20 cellular contexts compared by ENCODE assay signal in genomic region chr18:50338676-50339075, GRCh38. TPM values are rescaled to one million over a fixed set of nuclear protein-coding genes. Genes with fewer than 3 reads are reported as not detected.
DNase-seq lines count a peak whose midpoint lies in the region; ATAC-seq, FAIRE-seq and TF ChIP-seq lines count a peak whose summit lies in the region.
"Had no signal": no experiment of that assay in that cellular context is flagged by ENCODE, and none has a peak within 500 bp of the region (broad histone marks: within the 10 kb centered on the region; RNA-seq: fewer than 3 reads in every experiment).

No MANE protein-coding gene starts in this region.

- POLR2A ChIA-PET in HepG2 (lab: Yijun Ruan, JAX) (no interaction called here), Caco-2 (lab: Charles Lee) (no interaction called here)

- TF ChIP-seq RAD21 in HepG2 (CRISPR knock-in tag; IDR thresholded peaks at IDR 0.05), result no peak

- no peaks in the 10 kb centered on the region for H3K79me1 ChIP-seq in mesenchymal stem cell (replicated peaks; ENCODE audit: low read length, poor library complexity, severe bottlenecking)
- no peaks in the 10 kb centered on the region for H3K79me1 ChIP-seq in neuronal stem cell (ENCODE audit: low read depth, low read length)

- CTCF ChIA-PET in HepG2 (lab: Yijun Ruan, JAX; ENCODE audit: low intra/inter-chr PET ratio, low total read pairs), result no interaction called here
- CTCF ChIA-PET in Caco-2 (lab: Charles Lee), result no interaction called here

- H3K9me3 ChIP-seq in HepG2 (ENCODE audit: low read length) (no peaks in the 10 kb centered on the region), right lobe of liver (no peaks in the 10 kb centered on the region), mesenchymal stem cell (ENCODE audit: control insufficient read depth, low read length) (no peaks in the 10 kb centered on the region), neuronal stem cell (replicated peaks in 1 of 2; ENCODE audit: control insufficient read depth in 2 of 2, insufficient read depth in 1 of 2, low read depth in 1 of 2, low read length in 2 of 2) (peaks cover 0 to 6% of the 10 kb centered on the region in 2 donors), Caco-2 (no peaks in the 10 kb centered on the region)
- H3K9me3 ChIP-seq: HAP-1 had no signal

- H3K27ac Mint-ChIP-seq in Caco-2 (ENCODE audit: unreplicated experiment), result no peak overlapping the region
- H3K27ac Mint-ChIP-seq: CD4-positive, alpha-beta memory T cell had no signal

- 33% methylated on average over 3 of the region's 3 CpGs for WGBS in HepG2 (ENCODE audit: low lambda C conversion rate)
- 37% methylated on average over 2 of the region's 3 CpGs for WGBS in right lobe of liver (ENCODE audit: insufficient coverage, low coverage, low lambda C conversion rate, missing lambda C conversion rate)
- 53% methylated on average over 2 of the region's 3 CpGs for WGBS in mesenchymal stem cell
- no CpG with 5 or more reads among the region's 3 CpGs for WGBS in neuronal stem cell (ENCODE audit: extremely low coverage in 2 of 2, insufficient read length in 2 of 2, insufficient replicate concordance in 1 of 2), 2 donors

- H3K4me1 Mint-ChIP-seq in Caco-2 (ENCODE audit: low read depth, unreplicated experiment), result no peaks in the 10 kb centered on the region
- H3K4me1 Mint-ChIP-seq: CD4-positive, alpha-beta memory T cell had no signal

- H3K27ac ChIP-seq in HepG2 (ENCODE audit: extremely low read length, insufficient read depth, low read length), result no peak overlapping the region
- H3K27ac ChIP-seq in right lobe of liver, result no peak overlapping the region
- no peak overlapping the region for H3K27ac ChIP-seq in mesenchymal stem cell (ENCODE audit: low read length, poor library complexity, severe bottlenecking)
- H3K27ac ChIP-seq in neuronal stem cell (replicated peaks; ENCODE audit: low read length), result no peak overlapping the region
- H3K27ac ChIP-seq: BLaER1, GM23248, HL-60 had no signal

- intact Hi-C loops in HepG2 (cut with micrococcal nuclease; ENCODE audit: unreplicated experiment) (no loop called here), right lobe of liver (cut with DNase I) (no loop called here), Caco-2 (cut with micrococcal nuclease; ENCODE audit: unreplicated experiment) (no loop called here)

- H3K4me3 Mint-ChIP-seq in Caco-2 (ENCODE audit: unreplicated experiment), result no peak overlapping the region
- H3K4me3 Mint-ChIP-seq: CD14-positive monocyte; CD4-positive, alpha-beta memory T cell had no signal

- H3K9me3 Mint-ChIP-seq in Caco-2 (ENCODE audit: unreplicated experiment), result no peaks in the 10 kb centered on the region
- H3K9me3 Mint-ChIP-seq: CD4-positive, alpha-beta memory T cell had no signal

- no peaks in the 10 kb centered on the region for H3K27me3 Mint-ChIP-seq in Caco-2 (ENCODE audit: insufficient read depth, unreplicated experiment)
- H3K27me3 Mint-ChIP-seq: CD4-positive, alpha-beta memory T cell had no signal

- H3K4me3 ChIP-seq in HepG2 (replicated peaks in 1 of 3; ENCODE audit: insufficient read depth in 1 of 3, low read depth in 2 of 3, low read length in 3 of 3) (no peak overlapping the region), right lobe of liver (no peak overlapping the region), mesenchymal stem cell (ENCODE audit: insufficient read depth in 1 of 2, low read depth in 1 of 2, low read length in 2 of 2) (no peak overlapping the region), neuronal stem cell (ENCODE audit: low read length in 2 of 2) (no peak overlapping the region), Caco-2 (ENCODE audit: low read depth, low read length) (no peak overlapping the region)
- H3K4me3 ChIP-seq: BLaER1, GM23248, HAP-1 had no signal

- H2BK12ac ChIP-seq in mesenchymal stem cell (ENCODE audit: low read length in 2 of 2), result no peak overlapping the region
- H2BK12ac ChIP-seq in neuronal stem cell (ENCODE audit: low read length), result no peak overlapping the region

- H3K4me1 ChIP-seq in HepG2 (ENCODE audit: insufficient read depth, low read length), result no peaks in the 10 kb centered on the region
- no peaks in the 10 kb centered on the region for H3K4me1 ChIP-seq in right lobe of liver
- H3K4me1 ChIP-seq in mesenchymal stem cell (ENCODE audit: control insufficient read depth, insufficient read depth, low read depth, low read length), result no peaks in the 10 kb centered on the region
- peaks cover 14 to 18% of the 10 kb centered on the region in 2 donors for H3K4me1 ChIP-seq in neuronal stem cell (ENCODE audit: control insufficient read depth in 2 of 2, insufficient read depth in 1 of 2, low read depth in 1 of 2, low read length in 2 of 2)
- H3K4me1 ChIP-seq in Caco-2, result no peaks in the 10 kb centered on the region

- no peaks in the 10 kb centered on the region for H3K79me2 ChIP-seq in HepG2 (ENCODE audit: insufficient read depth, low read length)

- ATAC-seq in HepG2 (peak; percentile 44; the same call in 1 of the 3 replicates), right lobe of liver (no peak)

- H2BK5ac ChIP-seq in mesenchymal stem cell (ENCODE audit: low read depth, low read length, poor library complexity, severe bottlenecking) (no peak overlapping the region), neuronal stem cell (ENCODE audit: low read length) (no peak overlapping the region)

- no peak overlapping the region for H4K8ac ChIP-seq in mesenchymal stem cell (ENCODE audit: low read length)
- no peak overlapping the region for H4K8ac ChIP-seq in neuronal stem cell (ENCODE audit: low read depth, low read length)

- no peaks in the 10 kb centered on the region for H3K36me3 Mint-ChIP-seq in Caco-2 (ENCODE audit: insufficient read depth, unreplicated experiment)
- H3K36me3 Mint-ChIP-seq: CD14-positive monocyte; CD4-positive, alpha-beta memory T cell had no signal

- no peak for FAIRE-seq in HepG2 (lab: Jason Lieb, UNC)
- FAIRE-seq: G401.6 had no signal

- H3K23ac ChIP-seq in mesenchymal stem cell (ENCODE audit: low read length in 2 of 2) (no peak overlapping the region), neuronal stem cell (ENCODE audit: low read depth, low read length, poor library complexity) (no peak overlapping the region)

- TF ChIP-seq EP300 in HepG2 (IDR thresholded peaks at IDR 0.05; ENCODE audit: low read depth in 2 of 2, low read length in 2 of 2), result no peak
- TF ChIP-seq EP300 in HepG2 (CRISPR knock-in tag; IDR thresholded peaks at IDR 0.05; ENCODE audit: borderline replicate concordance), result no peak

- H3K4ac ChIP-seq in mesenchymal stem cell (ENCODE audit: low read depth in 1 of 2, low read length in 2 of 2) (no peak overlapping the region), neuronal stem cell (ENCODE audit: low read length) (no peak overlapping the region)

- DNase-seq in HepG2 (ENCODE audit: low spot score), result no peak
- DNase-seq in right lobe of liver, result no peak
- no peak for DNase-seq in mesenchymal stem cell
- no peak for DNase-seq in neuronal stem cell (ENCODE audit: low spot score)
- DNase-seq in NCI-H2107 treated with DMSO at 0.1 percent for 48 hours (lab: John Stamatoyannopoulos, UW; ENCODE audit: unreplicated experiment), result no peak
- DNase-seq in Caco-2, result no peak
- DNase-seq in SKM-1 (lab: John Stamatoyannopoulos, UW; ENCODE audit: unreplicated experiment), result no peak
- DNase-seq: 8988T; Calu3; CD4-positive, alpha-beta memory T cell; DMS53; DND-41; EL; GM23248; IMR-90 had no signal

- H2BK15ac ChIP-seq in mesenchymal stem cell (ENCODE audit: low read depth, poor library complexity, severe bottlenecking) (no peak overlapping the region), neuronal stem cell (ENCODE audit: low read length) (no peak overlapping the region)

- H3K27me3 ChIP-seq in HepG2 (ENCODE audit: control insufficient read depth in 1 of 2, insufficient read depth in 2 of 2, low read length in 2 of 2) (0 out of 5 replicates have a peak, but pooled peaks cover 0 to under 1% of the 10 kb centered on the region in 2 experiments), right lobe of liver (no peaks in the 10 kb centered on the region), mesenchymal stem cell (ENCODE audit: control insufficient read depth in 1 of 2, insufficient read depth in 1 of 2, low read length in 2 of 2) (peaks cover 0 to 25% of the 10 kb centered on the region in 2 experiments), neuronal stem cell (ENCODE audit: control insufficient read depth in 3 of 3, insufficient read depth in 3 of 3, low read depth in 1 of 3, low read length in 3 of 3) (peaks cover 0 to 11% (median 0%) of the 10 kb centered on the region in 3 experiments), Caco-2 (replicated peaks; ENCODE audit: control insufficient read depth, insufficient read depth, low read length) (no peaks in the 10 kb centered on the region)

- H3K4me2 ChIP-seq in HepG2 (ENCODE audit: low read depth, low read length) (no peak overlapping the region), mesenchymal stem cell (ENCODE audit: low read length, poor library complexity, severe bottlenecking) (peak overlapping the region; percentile 1), neuronal stem cell (ENCODE audit: insufficient read depth, low read length, poor library complexity, severe bottlenecking) (no peak overlapping the region)
- H3K4me2 ChIP-seq: BLaER1 had no signal

- TF ChIP-seq POLR2A in HepG2 (IDR thresholded peaks at IDR 0.05; ENCODE audit: insufficient read depth in 1 of 2, low read depth in 2 of 2, low read length in 2 of 2) (no peak), right lobe of liver (IDR thresholded peaks at IDR 0.05) (no peak)

- in situ Hi-C loops in HepG2 (cut with HindIII; ENCODE audit: extremely low pct_ligation_motif_present, low pct_unique_long_range_greater_than_20kb), result no loop called here

- H2AK5ac ChIP-seq in mesenchymal stem cell (ENCODE audit: low read length, severe bottlenecking) (no peak overlapping the region), neuronal stem cell (ENCODE audit: low read depth, low read length) (no peak overlapping the region)

- H4K20me1 ChIP-seq in HepG2 (ENCODE audit: insufficient read depth, low read length), result no peaks in the 10 kb centered on the region
- H4K20me1 ChIP-seq: BLaER1 had no signal

- H3K36me3 ChIP-seq in HepG2 (replicated peaks in 1 of 2; ENCODE audit: control insufficient read depth in 1 of 2, insufficient read depth in 2 of 2, low read length in 2 of 2) (no peaks in the 10 kb centered on the region), right lobe of liver (no peaks in the 10 kb centered on the region), mesenchymal stem cell (ENCODE audit: control insufficient read depth in 1 of 2, insufficient read depth in 2 of 2, low read depth in 1 of 2, low read length in 2 of 2) (no peaks in the 10 kb centered on the region), neuronal stem cell (replicated peaks in 1 of 2; ENCODE audit: control insufficient read depth in 2 of 2, insufficient read depth in 2 of 2, low read length in 2 of 2) (no peaks in the 10 kb centered on the region), Caco-2 (ENCODE audit: control insufficient read depth, insufficient read depth, low read length) (no peaks in the 10 kb centered on the region)
- H3K36me3 ChIP-seq: BLaER1, HAP-1 had no signal

- H3K9ac ChIP-seq in HepG2 (ENCODE audit: insufficient read depth, low read depth, low read length) (no peak overlapping the region), mesenchymal stem cell (ENCODE audit: low read length) (no peak overlapping the region), neuronal stem cell (ENCODE audit: low read depth, low read length, poor library complexity) (no peak overlapping the region)
- H3K9ac ChIP-seq: BLaER1, GM23248 had no signal

- BruUV-seq in HepG2 (replicated peaks; lab: Mats Ljungman, UMichigan) (no TSS peak), Caco-2 (replicated peaks; lab: Mats Ljungman, UMichigan) (no TSS peak)

- H3K18ac ChIP-seq in mesenchymal stem cell (ENCODE audit: low read depth in 1 of 2, low read length in 2 of 2) (no peak overlapping the region), neuronal stem cell (ENCODE audit: low read length) (no peak overlapping the region)

- H3K14ac ChIP-seq in mesenchymal stem cell (ENCODE audit: low read length in 2 of 2), result no peak overlapping the region
- no peak overlapping the region for H3K14ac ChIP-seq in neuronal stem cell (ENCODE audit: low read length)

- no peak overlapping the region for H2AFZ ChIP-seq in HepG2 (ENCODE audit: low read length)
- H2AFZ ChIP-seq in mesenchymal stem cell (ENCODE audit: low read depth, low read length), result no peak overlapping the region
- peak overlapping the region; percentile 54 for H2AFZ ChIP-seq in neuronal stem cell (ENCODE audit: low read length)
- H2AFZ ChIP-seq: GM23248 had no signal

- H4K91ac ChIP-seq in mesenchymal stem cell (ENCODE audit: low read length), result no peak overlapping the region
- no peak overlapping the region for H4K91ac ChIP-seq in neuronal stem cell (ENCODE audit: low read depth, low read length, poor library complexity)

- no peak for TF ChIP-seq CTCF in HepG2 (CRISPR knock-in tag; IDR thresholded peaks at IDR 0.05)
- TF ChIP-seq CTCF in right lobe of liver (IDR thresholded peaks at IDR 0.05), result no peak
- no peak for TF ChIP-seq CTCF in Caco-2 (IDR thresholded peaks at IDR 0.05; ENCODE audit: insufficient read depth in 1 of 2, low read depth in 1 of 2, low read length in 1 of 2, severe bottlenecking in 1 of 2, unreplicated experiment in 1 of 2)

- H2BK120ac ChIP-seq in mesenchymal stem cell (ENCODE audit: low read depth, low read length) (no peak overlapping the region), neuronal stem cell (ENCODE audit: low read depth, low read length) (no peak overlapping the region)

RNA-seq across cellular contexts. Expression of gene SKA1, which starts 36.2 kb away (rescaled TPM):
- total RNA-seq in HepG2 (2016; rRNA removed; fragmentation: Illumina TruSeq; extraction: Trizol) (21.3 and 28.3 TPM in 2 replicates), right lobe of liver (1 to 10 TPM in 2 of 6 experiments, under 1 TPM in 3, not detected in 1; 0.15 to 1.5 (median 0.75) TPM), Caco-2 (2022) (31.3 and 32.4 TPM in 2 replicates)
- total RNA-seq in HepG2 (2016; cell fraction: cytosol; rRNA removed; fragmentation: Illumina TruSeq; extraction: Trizol; ENCODE audit: low read depth), result 6.7 and 10.0 TPM in 2 replicates
- 20.6 and 27.1 TPM in 2 replicates for total RNA-seq in HepG2 (2016; cell fraction: insoluble cytoplasmic fraction; rRNA removed; fragmentation: Illumina TruSeq; extraction: Trizol)
- total RNA-seq in HepG2 (2016; cell fraction: membrane; rRNA removed; fragmentation: Illumina TruSeq; extraction: Trizol), result 22.9 and 24.8 TPM in 2 replicates
- 7.1 and 8.3 TPM in 2 replicates for total RNA-seq in HepG2 (2016; cell fraction: nucleus; rRNA removed; fragmentation: Illumina TruSeq; extraction: Trizol)
- polyA plus RNA-seq in HepG2 (2011; rRNA removed), result 3.8 and 5.3 TPM in 2 replicates
- polyA plus RNA-seq in HepG2 (2011; cell fraction: cytosol; rRNA removed), result 2.9 and 3.6 TPM in 2 replicates
- polyA plus RNA-seq in HepG2 (2011; cell fraction: nucleus; rRNA removed), result 1.5 and 1.6 TPM in 2 replicates
- 2.5 and 3.5 TPM in 2 replicates for polyA plus RNA-seq in HepG2 (2012)
- 4.4 and 5.1 TPM in 2 replicates for polyA plus RNA-seq in HepG2 (2016; cell fraction: cytosol; fragmentation: Illumina TruSeq; extraction: Trizol; ENCODE audit: low read depth)
- polyA plus RNA-seq in HepG2 (2016; cell fraction: insoluble cytoplasmic fraction; fragmentation: Illumina TruSeq; extraction: Trizol; ENCODE audit: low read depth), result 23.2 and 23.5 TPM in 2 replicates
- polyA plus RNA-seq in HepG2 (2016; cell fraction: membrane; fragmentation: Illumina TruSeq; extraction: Trizol; ENCODE audit: low read depth), result 11.2 and 11.9 TPM in 2 replicates
- polyA plus RNA-seq in HepG2 (2016; cell fraction: nucleus; fragmentation: Illumina TruSeq; extraction: Trizol; ENCODE audit: insufficient read depth, low read depth), result 11.8 and 12.4 TPM in 2 replicates
- 2.7 and 11.2 TPM in 2 replicates for polyA minus RNA-seq in HepG2 (2011; rRNA and poly(A)+ RNA removed; ENCODE audit: low replicate concordance)
- 4.8 and 5.6 TPM in 2 replicates for polyA minus RNA-seq in HepG2 (2011; cell fraction: cytosol; rRNA and poly(A)+ RNA removed)
- polyA minus RNA-seq in HepG2 (2011; cell fraction: nucleus; rRNA and poly(A)+ RNA removed), result 3.0 and 4.4 TPM in 2 replicates
- polyA plus RNA-seq in mesenchymal stem cell (2013, experiment 1 of 2), result 3.8 TPM
- polyA plus RNA-seq in mesenchymal stem cell (2013, experiment 2 of 2), result 4.1 TPM
- polyA plus RNA-seq in neuronal stem cell (2013, experiment 1 of 2), result 22.5 TPM
- 24.1 TPM for polyA plus RNA-seq in neuronal stem cell (2013, experiment 2 of 2)

RNA-seq across cellular contexts. Expression of gene CXXC1, which starts 51.2 kb away (rescaled TPM):
- 29.8 and 32.9 TPM in 2 replicates for total RNA-seq in HepG2 (2016; rRNA removed; fragmentation: Illumina TruSeq; extraction: Trizol)
- total RNA-seq in HepG2 (2016; cell fraction: cytosol; rRNA removed; fragmentation: Illumina TruSeq; extraction: Trizol; ENCODE audit: low read depth), result 5.2 and 6.1 TPM in 2 replicates
- total RNA-seq in HepG2 (2016; cell fraction: insoluble cytoplasmic fraction; rRNA removed; fragmentation: Illumina TruSeq; extraction: Trizol), result 27.2 and 40.8 TPM in 2 replicates
- 16.4 and 17.8 TPM in 2 replicates for total RNA-seq in HepG2 (2016; cell fraction: membrane; rRNA removed; fragmentation: Illumina TruSeq; extraction: Trizol)
- 26.0 and 29.7 TPM in 2 replicates for total RNA-seq in HepG2 (2016; cell fraction: nucleus; rRNA removed; fragmentation: Illumina TruSeq; extraction: Trizol)
- polyA plus RNA-seq in HepG2 (2011; rRNA removed), result 39.0 and 39.8 TPM in 2 replicates
- 29.5 and 48.9 TPM in 2 replicates for polyA plus RNA-seq in HepG2 (2011; cell fraction: cytosol; rRNA removed)
- 324 and 455 TPM in 2 replicates for polyA plus RNA-seq in HepG2 (2011; cell fraction: nucleus; rRNA removed)
- polyA plus RNA-seq in HepG2 (2012), result 22.4 and 34.0 TPM in 2 replicates
- polyA plus RNA-seq in HepG2 (2016; cell fraction: cytosol; fragmentation: Illumina TruSeq; extraction: Trizol; ENCODE audit: low read depth), result 4.1 and 5.9 TPM in 2 replicates
- 25.7 and 37.2 TPM in 2 replicates for polyA plus RNA-seq in HepG2 (2016; cell fraction: insoluble cytoplasmic fraction; fragmentation: Illumina TruSeq; extraction: Trizol; ENCODE audit: low read depth)
- polyA plus RNA-seq in HepG2 (2016; cell fraction: membrane; fragmentation: Illumina TruSeq; extraction: Trizol; ENCODE audit: low read depth), result 14.3 and 15.5 TPM in 2 replicates
- 119 and 130 TPM in 2 replicates for polyA plus RNA-seq in HepG2 (2016; cell fraction: nucleus; fragmentation: Illumina TruSeq; extraction: Trizol; ENCODE audit: insufficient read depth, low read depth)
- polyA minus RNA-seq in HepG2 (2011; rRNA and poly(A)+ RNA removed; ENCODE audit: low replicate concordance), result 42.0 and 46.9 TPM in 2 replicates
- 8.7 and 10.1 TPM in 2 replicates for polyA minus RNA-seq in HepG2 (2011; cell fraction: cytosol; rRNA and poly(A)+ RNA removed)
- 27.0 and 29.1 TPM in 2 replicates for polyA minus RNA-seq in HepG2 (2011; cell fraction: nucleus; rRNA and poly(A)+ RNA removed)
- 10 to 100 TPM; 16.4 to 34.9 (median 26.1) TPM for total RNA-seq in right lobe of liver
- 24.0 TPM for polyA plus RNA-seq in mesenchymal stem cell (2013, experiment 1 of 2)
- 24.8 TPM for polyA plus RNA-seq in mesenchymal stem cell (2013, experiment 2 of 2)
- polyA plus RNA-seq in neuronal stem cell (2013, experiment 1 of 2), result 34.6 TPM
- polyA plus RNA-seq in neuronal stem cell (2013, experiment 2 of 2), result 34.6 TPM
- total RNA-seq in Caco-2 (2022), result 37.7 and 41.5 TPM in 2 replicates

RNA-seq across cellular contexts. Expression of gene MBD1, which starts 57.4 kb away (rescaled TPM):
- total RNA-seq in HepG2 (2016; rRNA removed; fragmentation: Illumina TruSeq; extraction: Trizol) (15.2 and 25.5 TPM in 2 replicates), right lobe of liver (10 to 100 TPM; 29.7 to 32.4 (median 30.7) TPM), Caco-2 (2022) (31.1 and 34.7 TPM in 2 replicates)
- total RNA-seq in HepG2 (2016; cell fraction: cytosol; rRNA removed; fragmentation: Illumina TruSeq; extraction: Trizol; ENCODE audit: low read depth), result 5.6 and 7.6 TPM in 2 replicates
- 13.1 and 25.2 TPM in 2 replicates for total RNA-seq in HepG2 (2016; cell fraction: insoluble cytoplasmic fraction; rRNA removed; fragmentation: Illumina TruSeq; extraction: Trizol)
- 13.7 and 14.8 TPM in 2 replicates for total RNA-seq in HepG2 (2016; cell fraction: membrane; rRNA removed; fragmentation: Illumina TruSeq; extraction: Trizol)
- 34.3 TPM in 2 replicates for total RNA-seq in HepG2 (2016; cell fraction: nucleus; rRNA removed; fragmentation: Illumina TruSeq; extraction: Trizol)
- polyA plus RNA-seq in HepG2 (2011; rRNA removed), result 28.6 and 31.3 TPM in 2 replicates
- 16.1 and 23.4 TPM in 2 replicates for polyA plus RNA-seq in HepG2 (2011; cell fraction: cytosol; rRNA removed)
- polyA plus RNA-seq in HepG2 (2011; cell fraction: nucleus; rRNA removed), result 145 and 153 TPM in 2 replicates
- polyA plus RNA-seq in HepG2 (2012), result 15.5 and 18.8 TPM in 2 replicates
- 4.3 and 4.6 TPM in 2 replicates for polyA plus RNA-seq in HepG2 (2016; cell fraction: cytosol; fragmentation: Illumina TruSeq; extraction: Trizol; ENCODE audit: low read depth)
- polyA plus RNA-seq in HepG2 (2016; cell fraction: insoluble cytoplasmic fraction; fragmentation: Illumina TruSeq; extraction: Trizol; ENCODE audit: low read depth), result 15.4 and 19.3 TPM in 2 replicates
- polyA plus RNA-seq in HepG2 (2016; cell fraction: membrane; fragmentation: Illumina TruSeq; extraction: Trizol; ENCODE audit: low read depth), result 8.7 and 8.9 TPM in 2 replicates
- polyA plus RNA-seq in HepG2 (2016; cell fraction: nucleus; fragmentation: Illumina TruSeq; extraction: Trizol; ENCODE audit: insufficient read depth, low read depth), result 54.5 and 56.4 TPM in 2 replicates
- polyA minus RNA-seq in HepG2 (2011; rRNA and poly(A)+ RNA removed; ENCODE audit: low replicate concordance), result 45.6 and 63.7 TPM in 2 replicates
- polyA minus RNA-seq in HepG2 (2011; cell fraction: cytosol; rRNA and poly(A)+ RNA removed), result 12.0 and 13.2 TPM in 2 replicates
- 56.3 and 64.5 TPM in 2 replicates for polyA minus RNA-seq in HepG2 (2011; cell fraction: nucleus; rRNA and poly(A)+ RNA removed)
- polyA plus RNA-seq in mesenchymal stem cell (2013, experiment 1 of 2), result 34.4 TPM
- 35.0 TPM for polyA plus RNA-seq in mesenchymal stem cell (2013, experiment 2 of 2)
- polyA plus RNA-seq in neuronal stem cell (2013, experiment 1 of 2), result 33.7 TPM
- 32.5 TPM for polyA plus RNA-seq in neuronal stem cell (2013, experiment 2 of 2)
